Comparison of ENCODE assay signal across 8 cellular contexts in the genomic region with DNA sequence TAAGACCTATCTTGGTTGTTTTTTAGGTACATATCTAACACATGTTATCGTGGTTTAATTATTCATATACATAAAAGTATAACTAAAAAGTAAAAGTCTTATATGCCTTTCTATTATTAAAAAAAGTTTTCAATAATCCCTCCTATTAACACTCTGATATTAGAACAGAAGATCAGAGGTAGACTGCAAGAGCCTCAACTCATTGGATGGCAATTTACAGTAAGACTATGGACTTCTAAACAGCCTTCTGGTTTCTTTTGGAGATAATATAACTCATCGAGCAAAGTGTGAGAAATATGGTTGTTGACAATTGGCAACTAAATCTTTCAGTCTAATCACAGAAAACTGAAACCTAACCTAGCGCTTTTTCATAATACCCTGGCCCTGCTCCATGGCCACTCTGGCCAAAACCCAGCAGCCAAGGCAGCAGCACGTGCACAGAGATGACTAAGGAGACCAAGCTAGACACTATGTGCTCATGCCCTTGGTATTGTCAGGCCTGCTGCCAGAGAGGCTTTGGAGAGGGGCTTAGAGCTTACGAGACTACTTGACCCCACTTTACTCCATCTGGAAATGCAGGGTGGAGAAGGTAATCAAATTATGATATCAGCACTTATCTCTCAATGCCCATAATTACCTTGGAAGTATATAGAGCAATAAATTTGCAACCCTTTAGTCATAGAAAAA. TPM values are rescaled to one million over a fixed set of nuclear protein-coding genes. Genes with fewer than 3 reads are reported as not detected.
DNase-seq lines count a peak whose midpoint lies in the region; ATAC-seq, FAIRE-seq and TF ChIP-seq lines count a peak whose summit lies in the region.

No MANE protein-coding gene starts in this region.

- H3K27ac ChIP-seq in endothelial cell of umbilical vein (ENCODE audit: insufficient read depth, low read depth, low read length) = peak overlapping the region; percentile 99

- BruUV-seq in endothelial cell of umbilical vein (replicated peaks; lab: Mats Ljungman, UMichigan) = TSS peak; percentile 59

- peak overlapping the region; percentile 81 for H3K4me2 ChIP-seq in endothelial cell of umbilical vein (ENCODE audit: insufficient read depth, low read length)

- DNase-seq in AG09319 (ENCODE audit: extremely low read depth, low read depth) (peak; percentile 77), NCI-H446 treated with DMSO at 0.1 percent for 48 hours (lab: John Stamatoyannopoulos, UW) (peak; percentile 89), endothelial cell of umbilical vein (ENCODE audit: low read depth, low spot score) (peak; percentile 98), mucosa of descending colon (peak; percentile 49 to 68 (median 63))
- DNase-seq in activated CD4-positive, alpha-beta T cell treated with anti-CD3 and anti-CD28 coated beads, Interleukin-2, amount 50 U/mL, for 4 hours = no peak

- CTCF ChIA-PET in endothelial cell of umbilical vein (lab: Charles Lee) = interaction anchor here (0.6 to 6.7 kb wide), 10 partner anchors 10 to 321 kb away, joined by 3 to 96 read pairs (median 5); no protein-coding TSS in a partner anchor

- no peaks in the 10 kb centered on the region for H3K9me1 ChIP-seq in endothelial cell of umbilical vein (replicated peaks; ENCODE audit: control insufficient read depth, extremely low read depth, insufficient read depth, low read length)

- H3K4me1 ChIP-seq in endothelial cell of umbilical vein (ENCODE audit: control insufficient read depth, extremely low read depth, insufficient read depth, low read length) = peaks cover 44% of the 10 kb centered on the region
- H3K4me1 ChIP-seq in mucosa of descending colon (ENCODE audit: low read depth) = no peaks in the 10 kb centered on the region

- H3K9ac ChIP-seq in endothelial cell of umbilical vein (replicated peaks; ENCODE audit: extremely low read depth, insufficient read depth, low read length) = peak overlapping the region; percentile 96

- H3K79me2 ChIP-seq in endothelial cell of umbilical vein (ENCODE audit: control insufficient read depth, insufficient read depth, low read length) = peaks cover 10% of the 10 kb centered on the region

- no peaks in the 10 kb centered on the region for H3K36me3 ChIP-seq in endothelial cell of umbilical vein (ENCODE audit: control insufficient read depth in 2 of 2, extremely low read depth in 1 of 2, insufficient read depth in 2 of 2, low read length in 2 of 2)
- no peaks in the 10 kb centered on the region for H3K36me3 ChIP-seq in mucosa of descending colon (ENCODE audit: low read depth)

- ATAC-seq in mucosa of descending colon = peak; percentile 76
- ATAC-seq in HG03469 (IDR thresholded peaks at IDR 0.05; ENCODE audit: unreplicated experiment) = no peak
- no peak for ATAC-seq in GM18505 (IDR thresholded peaks at IDR 0.05; ENCODE audit: unreplicated experiment)
- no peak for ATAC-seq in HG02798 (IDR thresholded peaks at IDR 0.05; ENCODE audit: poor library complexity, unreplicated experiment)

- no peak for TF ChIP-seq CTCF in AG09319 (IDR thresholded peaks at IDR 0.05; ENCODE audit: low read depth, low read length)
- no peak for TF ChIP-seq CTCF in endothelial cell of umbilical vein (IDR thresholded peaks at IDR 0.05; ENCODE audit: extremely low read depth in 1 of 2, insufficient read depth in 1 of 2, low read depth in 1 of 2, low read length in 2 of 2)
- TF ChIP-seq CTCF in mucosa of descending colon (IDR thresholded peaks at IDR 0.05) = no peak

- FAIRE-seq in endothelial cell of umbilical vein (lab: Jason Lieb, UNC) = peak; percentile 92

- dilution Hi-C loops in endothelial cell of umbilical vein (cut with MboI; ENCODE audit: extremely low pct_ligation_motif_present, low sequenced_read_pairs) = no loop called here

- POLR2A ChIA-PET in endothelial cell of umbilical vein (lab: Charles Lee) = interaction anchor here (0.6 to 1.7 kb wide), 3 partner anchors 12 to 100 kb away, joined by 3 to 6 read pairs (median 3); no protein-coding TSS in a partner anchor

- H3K9me3 ChIP-seq in endothelial cell of umbilical vein (replicated peaks; ENCODE audit: control insufficient read depth, insufficient read depth, low read length) (no peaks in the 10 kb centered on the region), mucosa of descending colon (no peaks in the 10 kb centered on the region)

- intact Hi-C loops in endothelial cell of umbilical vein (cut with micrococcal nuclease) = loop anchor here (1.0 to 2.0 kb wide), 7 partner anchors 13 to 265 kb away; no protein-coding TSS in a partner anchor
- intact Hi-C loops in mucosa of descending colon (cut with DNase I, micrococcal nuclease) = no loop called here

- H3K4me3 ChIP-seq in endothelial cell of umbilical vein (replicated peaks in 1 of 3; ENCODE audit: insufficient read depth in 1 of 3, low read depth in 1 of 3, low read length in 3 of 3) = peak overlapping the region in 1 of 3 experiments; percentile 30
- H3K4me3 ChIP-seq in mucosa of descending colon = no peak overlapping the region

- no peak overlapping the region for H2AFZ ChIP-seq in endothelial cell of umbilical vein (ENCODE audit: low read depth, low read length)

- H4K20me1 ChIP-seq in endothelial cell of umbilical vein (replicated peaks; ENCODE audit: control insufficient read depth, extremely low read depth, insufficient read depth, low read length) = no peaks in the 10 kb centered on the region

- no peaks in the 10 kb centered on the region for H3K27me3 ChIP-seq in endothelial cell of umbilical vein (ENCODE audit: control insufficient read depth in 2 of 2, insufficient read depth in 2 of 2, low read length in 2 of 2)

- TF ChIP-seq POLR2A in endothelial cell of umbilical vein (IDR thresholded peaks at IDR 0.05; ENCODE audit: low read depth, low read length) (no peak), GM18505 (IDR thresholded peaks at IDR 0.05; ENCODE audit: borderline replicate concordance, extremely low read depth, insufficient read depth, insufficient read length) (no peak)

TF ChIP-seq in endothelial cell of umbilical vein, 7 proteins besides CTCF, POLR2A, EP300 and RAD21:
- TF ChIP-seq EZH2 (IDR thresholded peaks at IDR 0.05; ENCODE audit: borderline replicate concordance, low read depth, low read length, severe bottlenecking) (no peak), MYC (IDR thresholded peaks at IDR 0.05; ENCODE audit: low read depth, low read length) (peak; percentile 95), GATA2 (IDR thresholded peaks at IDR 0.05; ENCODE audit: insufficient read depth, insufficient read length, low read depth, low read length) (peak; percentile 66), JUN (IDR thresholded peaks at IDR 0.05; ENCODE audit: borderline replicate concordance, insufficient read depth, insufficient read length, low read depth) (peak; percentile 97), POLR2AphosphoS5 (IDR thresholded peaks at IDR 0.05; ENCODE audit: insufficient read depth, low read depth, low read length) (peak; percentile 67), FOS (IDR thresholded peaks at IDR 0.05; ENCODE audit: borderline replicate concordance, insufficient read depth, low read length) (peak; percentile 63)
- TF ChIP-seq, protein P1, sequence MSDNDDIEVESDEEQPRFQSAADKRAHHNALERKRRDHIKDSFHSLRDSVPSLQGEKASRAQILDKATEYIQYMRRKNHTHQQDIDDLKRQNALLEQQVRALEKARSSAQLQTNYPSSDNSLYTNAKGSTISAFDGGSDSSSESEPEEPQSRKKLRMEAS (IDR thresholded peaks at IDR 0.05; ENCODE audit: insufficient read depth, insufficient read length) = peak; percentile 91

RNA-seq across cellular contexts. Expression of a gene that starts 40.6 kb away (rescaled TPM):
- 8.7 and 11.1 TPM in 2 replicates for total RNA-seq in endothelial cell of umbilical vein
- polyA plus RNA-seq in endothelial cell of umbilical vein = 7.1 and 9.0 TPM in 2 replicates
- polyA plus RNA-seq in endothelial cell of umbilical vein (2011; cell fraction: cytosol; rRNA removed) = 9.3 and 10.5 TPM in 2 replicates
- 7.1 and 7.5 TPM in 2 replicates for polyA plus RNA-seq in endothelial cell of umbilical vein (2011; cell fraction: nucleus; rRNA removed)
- polyA plus RNA-seq in endothelial cell of umbilical vein (2012) = 20.7 and 30.0 TPM in 2 replicates
- polyA minus RNA-seq in endothelial cell of umbilical vein = 6.8 and 8.1 TPM in 2 replicates
- 1.7 TPM for polyA minus RNA-seq in endothelial cell of umbilical vein (2011; cell fraction: cytosol; rRNA and poly(A)+ RNA removed)
- 5.1 and 6.9 TPM in 2 replicates for polyA minus RNA-seq in endothelial cell of umbilical vein (2011; cell fraction: nucleus; rRNA and poly(A)+ RNA removed)
- 10 to 100 TPM in 1 of 3 donors, 1 to 10 TPM in 2; 4.9 to 11.6 (median 5.1) TPM for total RNA-seq in mucosa of descending colon

Comparison
In these comparisons a context has a peak if more than half of its experiments do, and no peak if none do; other contexts are left out.
1. DNase-seq: peak in AG09319 (single experiment), NCI-H446 treated with DMSO at 0.1 percent for 48 hours (single experiment), endothelial cell of umbilical vein (single experiment) and mucosa of descending colon (3 of 3); none in activated CD4-positive, alpha-beta T cell treated with anti-CD3 and anti-CD28 coated beads, Interleukin-2, amount 50 U/mL, for 4 hours (0 of 2).